ENCODE assay signal across 1 cellular context in the genomic region with DNA sequence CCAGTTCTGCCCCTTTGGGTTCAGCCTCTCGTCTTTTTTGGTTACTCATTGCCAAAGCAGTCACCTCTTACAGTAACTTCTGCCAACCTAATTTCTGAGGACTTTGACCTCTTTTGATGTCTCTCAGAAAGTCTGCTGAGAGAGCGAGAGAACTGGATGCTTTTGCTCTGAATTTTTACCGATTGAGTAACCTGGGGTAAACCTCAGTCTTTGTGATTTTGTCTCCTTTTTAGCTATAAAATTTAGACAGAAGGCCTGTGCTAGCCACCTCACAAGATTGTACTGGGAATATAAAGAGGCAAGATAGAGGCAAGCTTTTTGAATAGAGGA.
TF ChIP-seq lines count a peak whose summit lies in the region.

No MANE protein-coding gene starts in this region.

TF ChIP-seq in HepG2, 621 proteins besides CTCF, POLR2A, EP300 and RAD21 (continued from another document and continues in another):
- TF ChIP-seq, protein P1, sequence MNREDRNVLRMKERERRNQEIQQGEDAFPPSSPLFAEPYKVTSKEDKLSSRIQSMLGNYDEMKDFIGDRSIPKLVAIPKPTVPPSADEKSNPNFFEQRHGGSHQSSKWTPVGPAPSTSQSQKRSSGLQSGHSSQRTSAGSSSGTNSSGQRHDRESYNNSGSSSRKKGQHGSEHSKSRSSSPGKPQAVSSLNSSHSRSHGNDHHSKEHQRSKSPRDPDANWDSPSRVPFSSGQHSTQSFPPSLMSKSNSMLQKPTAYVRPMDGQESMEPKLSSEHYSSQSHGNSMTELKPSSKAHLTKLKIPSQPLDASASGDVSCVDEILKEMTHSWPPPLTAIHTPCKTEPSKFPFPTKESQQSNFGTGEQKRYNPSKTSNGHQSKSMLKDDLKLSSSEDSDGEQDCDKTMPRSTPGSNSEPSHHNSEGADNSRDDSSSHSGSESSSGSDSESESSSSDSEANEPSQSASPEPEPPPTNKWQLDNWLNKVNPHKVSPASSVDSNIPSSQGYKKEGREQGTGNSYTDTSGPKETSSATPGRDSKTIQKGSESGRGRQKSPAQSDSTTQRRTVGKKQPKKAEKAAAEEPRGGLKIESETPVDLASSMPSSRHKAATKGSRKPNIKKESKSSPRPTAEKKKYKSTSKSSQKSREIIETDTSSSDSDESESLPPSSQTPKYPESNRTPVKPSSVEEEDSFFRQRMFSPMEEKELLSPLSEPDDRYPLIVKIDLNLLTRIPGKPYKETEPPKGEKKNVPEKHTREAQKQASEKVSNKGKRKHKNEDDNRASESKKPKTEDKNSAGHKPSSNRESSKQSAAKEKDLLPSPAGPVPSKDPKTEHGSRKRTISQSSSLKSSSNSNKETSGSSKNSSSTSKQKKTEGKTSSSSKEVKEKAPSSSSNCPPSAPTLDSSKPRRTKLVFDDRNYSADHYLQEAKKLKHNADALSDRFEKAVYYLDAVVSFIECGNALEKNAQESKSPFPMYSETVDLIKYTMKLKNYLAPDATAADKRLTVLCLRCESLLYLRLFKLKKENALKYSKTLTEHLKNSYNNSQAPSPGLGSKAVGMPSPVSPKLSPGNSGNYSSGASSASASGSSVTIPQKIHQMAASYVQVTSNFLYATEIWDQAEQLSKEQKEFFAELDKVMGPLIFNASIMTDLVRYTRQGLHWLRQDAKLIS (CRISPR knock-in tag; IDR thresholded peaks at IDR 0.05), result no peak
- TF ChIP-seq, protein P2, sequence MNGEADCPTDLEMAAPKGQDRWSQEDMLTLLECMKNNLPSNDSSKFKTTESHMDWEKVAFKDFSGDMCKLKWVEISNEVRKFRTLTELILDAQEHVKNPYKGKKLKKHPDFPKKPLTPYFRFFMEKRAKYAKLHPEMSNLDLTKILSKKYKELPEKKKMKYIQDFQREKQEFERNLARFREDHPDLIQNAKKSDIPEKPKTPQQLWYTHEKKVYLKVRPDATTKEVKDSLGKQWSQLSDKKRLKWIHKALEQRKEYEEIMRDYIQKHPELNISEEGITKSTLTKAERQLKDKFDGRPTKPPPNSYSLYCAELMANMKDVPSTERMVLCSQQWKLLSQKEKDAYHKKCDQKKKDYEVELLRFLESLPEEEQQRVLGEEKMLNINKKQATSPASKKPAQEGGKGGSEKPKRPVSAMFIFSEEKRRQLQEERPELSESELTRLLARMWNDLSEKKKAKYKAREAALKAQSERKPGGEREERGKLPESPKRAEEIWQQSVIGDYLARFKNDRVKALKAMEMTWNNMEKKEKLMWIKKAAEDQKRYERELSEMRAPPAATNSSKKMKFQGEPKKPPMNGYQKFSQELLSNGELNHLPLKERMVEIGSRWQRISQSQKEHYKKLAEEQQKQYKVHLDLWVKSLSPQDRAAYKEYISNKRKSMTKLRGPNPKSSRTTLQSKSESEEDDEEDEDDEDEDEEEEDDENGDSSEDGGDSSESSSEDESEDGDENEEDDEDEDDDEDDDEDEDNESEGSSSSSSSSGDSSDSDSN (CRISPR knock-in tag; IDR thresholded peaks at IDR 0.05), result no peak
- TF ChIP-seq, protein P3, sequence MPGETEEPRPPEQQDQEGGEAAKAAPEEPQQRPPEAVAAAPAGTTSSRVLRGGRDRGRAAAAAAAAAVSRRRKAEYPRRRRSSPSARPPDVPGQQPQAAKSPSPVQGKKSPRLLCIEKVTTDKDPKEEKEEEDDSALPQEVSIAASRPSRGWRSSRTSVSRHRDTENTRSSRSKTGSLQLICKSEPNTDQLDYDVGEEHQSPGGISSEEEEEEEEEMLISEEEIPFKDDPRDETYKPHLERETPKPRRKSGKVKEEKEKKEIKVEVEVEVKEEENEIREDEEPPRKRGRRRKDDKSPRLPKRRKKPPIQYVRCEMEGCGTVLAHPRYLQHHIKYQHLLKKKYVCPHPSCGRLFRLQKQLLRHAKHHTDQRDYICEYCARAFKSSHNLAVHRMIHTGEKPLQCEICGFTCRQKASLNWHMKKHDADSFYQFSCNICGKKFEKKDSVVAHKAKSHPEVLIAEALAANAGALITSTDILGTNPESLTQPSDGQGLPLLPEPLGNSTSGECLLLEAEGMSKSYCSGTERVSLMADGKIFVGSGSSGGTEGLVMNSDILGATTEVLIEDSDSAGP (CRISPR knock-in tag; IDR thresholded peaks at IDR 0.05; ENCODE audit: borderline replicate concordance), result no peak
- no peak for TF ChIP-seq TMF1 (CRISPR knock-in tag; IDR thresholded peaks at IDR 0.05; ENCODE audit: low read depth)
- TF ChIP-seq POLR2G (IDR thresholded peaks at IDR 0.05; ENCODE audit: low read depth, low read length), result no peak
- no peak for TF ChIP-seq ZBTB7A (CRISPR knock-in tag; IDR thresholded peaks at IDR 0.05)
- TF ChIP-seq, protein P4, sequence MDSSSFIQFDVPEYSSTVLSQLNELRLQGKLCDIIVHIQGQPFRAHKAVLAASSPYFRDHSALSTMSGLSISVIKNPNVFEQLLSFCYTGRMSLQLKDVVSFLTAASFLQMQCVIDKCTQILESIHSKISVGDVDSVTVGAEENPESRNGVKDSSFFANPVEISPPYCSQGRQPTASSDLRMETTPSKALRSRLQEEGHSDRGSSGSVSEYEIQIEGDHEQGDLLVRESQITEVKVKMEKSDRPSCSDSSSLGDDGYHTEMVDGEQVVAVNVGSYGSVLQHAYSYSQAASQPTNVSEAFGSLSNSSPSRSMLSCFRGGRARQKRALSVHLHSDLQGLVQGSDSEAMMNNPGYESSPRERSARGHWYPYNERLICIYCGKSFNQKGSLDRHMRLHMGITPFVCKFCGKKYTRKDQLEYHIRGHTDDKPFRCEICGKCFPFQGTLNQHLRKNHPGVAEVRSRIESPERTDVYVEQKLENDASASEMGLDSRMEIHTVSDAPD (CRISPR knock-in tag; IDR thresholded peaks at IDR 0.05), result peak; percentile 74; the same call in 1 of the 2 replicates
- peak in 1 of 2 experiments; percentile 71; a peak in 1 of 4 replicates for TF ChIP-seq KLF16 (CRISPR knock-in tag; IDR thresholded peaks at IDR 0.05)
- no peak for TF ChIP-seq ZNF790 (CRISPR knock-in tag; IDR thresholded peaks at IDR 0.05; ENCODE audit: borderline replicate concordance)
- no peak for TF ChIP-seq SRSF1 (optimal IDR thresholded peaks at IDR 0.05; ENCODE audit: low read depth, low read length)
- peak; percentile 65; the same call in 1 of the 2 replicates for TF ChIP-seq MEIS1 (CRISPR knock-in tag; IDR thresholded peaks at IDR 0.05; ENCODE audit: borderline replicate concordance)
- no peak for TF ChIP-seq DR1 (CRISPR knock-in tag; IDR thresholded peaks at IDR 0.05)
- peak; percentile 64; the same call in 1 of the 2 replicates for TF ChIP-seq ZNF124 (CRISPR knock-in tag; IDR thresholded peaks at IDR 0.05)
- TF ChIP-seq, protein P5, sequence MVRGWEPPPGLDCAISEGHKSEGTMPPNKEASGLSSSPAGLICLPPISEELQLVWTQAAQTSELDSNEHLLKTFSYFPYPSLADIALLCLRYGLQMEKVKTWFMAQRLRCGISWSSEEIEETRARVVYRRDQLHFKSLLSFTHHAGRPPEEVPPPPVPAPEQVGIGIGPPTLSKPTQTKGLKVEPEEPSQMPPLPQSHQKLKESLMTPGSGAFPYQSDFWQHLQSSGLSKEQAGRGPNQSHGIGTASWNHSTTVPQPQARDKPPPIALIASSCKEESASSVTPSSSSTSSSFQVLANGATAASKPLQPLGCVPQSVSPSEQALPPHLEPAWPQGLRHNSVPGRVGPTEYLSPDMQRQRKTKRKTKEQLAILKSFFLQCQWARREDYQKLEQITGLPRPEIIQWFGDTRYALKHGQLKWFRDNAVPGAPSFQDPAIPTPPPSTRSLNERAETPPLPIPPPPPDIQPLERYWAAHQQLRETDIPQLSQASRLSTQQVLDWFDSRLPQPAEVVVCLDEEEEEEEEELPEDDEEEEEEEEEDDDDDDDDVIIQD (CRISPR knock-in tag; IDR thresholded peaks at IDR 0.05; ENCODE audit: low read depth), result peak; percentile 92
- peak; percentile 85 for TF ChIP-seq CREM (IDR thresholded peaks at IDR 0.05)
- TF ChIP-seq CREM (CRISPR knock-in tag; IDR thresholded peaks at IDR 0.05), result no peak
- no peak for TF ChIP-seq ZNF747 (CRISPR knock-in tag; IDR thresholded peaks at IDR 0.05; ENCODE audit: borderline replicate concordance)
- TF ChIP-seq ZNF569 (CRISPR knock-in tag; IDR thresholded peaks at IDR 0.05; ENCODE audit: borderline replicate concordance), result no peak
- TF ChIP-seq RARG (CRISPR knock-in tag; IDR thresholded peaks at IDR 0.05; ENCODE audit: low read depth), result no peak
- no peak for TF ChIP-seq ZNF678 (CRISPR knock-in tag; IDR thresholded peaks at IDR 0.05)
- TF ChIP-seq, protein P6, sequence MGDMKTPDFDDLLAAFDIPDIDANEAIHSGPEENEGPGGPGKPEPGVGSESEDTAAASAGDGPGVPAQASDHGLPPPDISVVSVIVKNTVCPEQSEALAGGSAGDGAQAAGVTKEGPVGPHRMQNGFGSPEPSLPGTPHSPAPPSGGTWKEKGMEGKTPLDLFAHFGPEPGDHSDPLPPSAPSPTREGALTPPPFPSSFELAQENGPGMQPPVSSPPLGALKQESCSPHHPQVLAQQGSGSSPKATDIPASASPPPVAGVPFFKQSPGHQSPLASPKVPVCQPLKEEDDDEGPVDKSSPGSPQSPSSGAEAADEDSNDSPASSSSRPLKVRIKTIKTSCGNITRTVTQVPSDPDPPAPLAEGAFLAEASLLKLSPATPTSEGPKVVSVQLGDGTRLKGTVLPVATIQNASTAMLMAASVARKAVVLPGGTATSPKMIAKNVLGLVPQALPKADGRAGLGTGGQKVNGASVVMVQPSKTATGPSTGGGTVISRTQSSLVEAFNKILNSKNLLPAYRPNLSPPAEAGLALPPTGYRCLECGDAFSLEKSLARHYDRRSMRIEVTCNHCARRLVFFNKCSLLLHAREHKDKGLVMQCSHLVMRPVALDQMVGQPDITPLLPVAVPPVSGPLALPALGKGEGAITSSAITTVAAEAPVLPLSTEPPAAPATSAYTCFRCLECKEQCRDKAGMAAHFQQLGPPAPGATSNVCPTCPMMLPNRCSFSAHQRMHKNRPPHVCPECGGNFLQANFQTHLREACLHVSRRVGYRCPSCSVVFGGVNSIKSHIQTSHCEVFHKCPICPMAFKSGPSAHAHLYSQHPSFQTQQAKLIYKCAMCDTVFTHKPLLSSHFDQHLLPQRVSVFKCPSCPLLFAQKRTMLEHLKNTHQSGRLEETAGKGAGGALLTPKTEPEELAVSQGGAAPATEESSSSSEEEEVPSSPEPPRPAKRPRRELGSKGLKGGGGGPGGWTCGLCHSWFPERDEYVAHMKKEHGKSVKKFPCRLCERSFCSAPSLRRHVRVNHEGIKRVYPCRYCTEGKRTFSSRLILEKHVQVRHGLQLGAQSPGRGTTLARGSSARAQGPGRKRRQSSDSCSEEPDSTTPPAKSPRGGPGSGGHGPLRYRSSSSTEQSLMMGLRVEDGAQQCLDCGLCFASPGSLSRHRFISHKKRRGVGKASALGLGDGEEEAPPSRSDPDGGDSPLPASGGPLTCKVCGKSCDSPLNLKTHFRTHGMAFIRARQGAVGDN (CRISPR knock-in tag; IDR thresholded peaks at IDR 0.05), result no peak
- no peak for TF ChIP-seq ZNF781 (CRISPR knock-in tag; IDR thresholded peaks at IDR 0.05; ENCODE audit: borderline replicate concordance, not compliant biosample characterization)
- TF ChIP-seq, protein P7, sequence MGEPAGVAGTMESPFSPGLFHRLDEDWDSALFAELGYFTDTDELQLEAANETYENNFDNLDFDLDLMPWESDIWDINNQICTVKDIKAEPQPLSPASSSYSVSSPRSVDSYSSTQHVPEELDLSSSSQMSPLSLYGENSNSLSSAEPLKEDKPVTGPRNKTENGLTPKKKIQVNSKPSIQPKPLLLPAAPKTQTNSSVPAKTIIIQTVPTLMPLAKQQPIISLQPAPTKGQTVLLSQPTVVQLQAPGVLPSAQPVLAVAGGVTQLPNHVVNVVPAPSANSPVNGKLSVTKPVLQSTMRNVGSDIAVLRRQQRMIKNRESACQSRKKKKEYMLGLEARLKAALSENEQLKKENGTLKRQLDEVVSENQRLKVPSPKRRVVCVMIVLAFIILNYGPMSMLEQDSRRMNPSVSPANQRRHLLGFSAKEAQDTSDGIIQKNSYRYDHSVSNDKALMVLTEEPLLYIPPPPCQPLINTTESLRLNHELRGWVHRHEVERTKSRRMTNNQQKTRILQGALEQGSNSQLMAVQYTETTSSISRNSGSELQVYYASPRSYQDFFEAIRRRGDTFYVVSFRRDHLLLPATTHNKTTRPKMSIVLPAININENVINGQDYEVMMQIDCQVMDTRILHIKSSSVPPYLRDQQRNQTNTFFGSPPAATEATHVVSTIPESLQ (CRISPR knock-in tag; conservative IDR thresholded peaks at IDR 0.05), result no peak
- no peak for TF ChIP-seq SRY (CRISPR knock-in tag; IDR thresholded peaks at IDR 0.05)
- no peak for TF ChIP-seq ZNF660 (CRISPR knock-in tag; IDR thresholded peaks at IDR 0.05; ENCODE audit: borderline replicate concordance, low read depth)
- no peak for TF ChIP-seq MBNL3 (CRISPR knock-in tag; conservative IDR thresholded peaks at IDR 0.05)
- 0 out of 2 replicates have a peak, but pooled peaks have one; percentile 71 for TF ChIP-seq NR2F2 (IDR thresholded peaks at IDR 0.05; ENCODE audit: borderline replicate concordance, low read depth)
- TF ChIP-seq HOXA7 (CRISPR knock-in tag; IDR thresholded peaks at IDR 0.05), result no peak
- TF ChIP-seq, protein P8, sequence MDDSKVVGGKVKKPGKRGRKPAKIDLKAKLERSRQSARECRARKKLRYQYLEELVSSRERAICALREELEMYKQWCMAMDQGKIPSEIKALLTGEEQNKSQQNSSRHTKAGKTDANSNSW (CRISPR knock-in tag; IDR thresholded peaks at IDR 0.05; ENCODE audit: borderline replicate concordance), result no peak
- TF ChIP-seq, protein P9, sequence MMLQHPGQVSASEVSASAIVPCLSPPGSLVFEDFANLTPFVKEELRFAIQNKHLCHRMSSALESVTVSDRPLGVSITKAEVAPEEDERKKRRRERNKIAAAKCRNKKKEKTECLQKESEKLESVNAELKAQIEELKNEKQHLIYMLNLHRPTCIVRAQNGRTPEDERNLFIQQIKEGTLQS (CRISPR knock-in tag; IDR thresholded peaks at IDR 0.05), result 0 out of 2 replicates have a peak, but pooled peaks have one; percentile 29
- TF ChIP-seq KDM6A (CRISPR knock-in tag; IDR thresholded peaks at IDR 0.05; ENCODE audit: low read depth), result peak; percentile 97
- TF ChIP-seq ZNF773 (CRISPR knock-in tag; IDR thresholded peaks at IDR 0.05; ENCODE audit: borderline replicate concordance), result no peak
- no peak for TF ChIP-seq ZIK1 (CRISPR knock-in tag; IDR thresholded peaks at IDR 0.05; ENCODE audit: borderline replicate concordance, low read depth)
- no peak for TF ChIP-seq ZNF350 (CRISPR knock-in tag; IDR thresholded peaks at IDR 0.05; ENCODE audit: borderline replicate concordance, low read depth)
- no peak for TF ChIP-seq RNF2 (conservative IDR thresholded peaks at IDR 0.05; ENCODE audit: low read depth)
- no peak for TF ChIP-seq ZNF816 (CRISPR knock-in tag; IDR thresholded peaks at IDR 0.05; ENCODE audit: borderline replicate concordance)
- no peak for TF ChIP-seq ZNF333 (CRISPR knock-in tag; IDR thresholded peaks at IDR 0.05; ENCODE audit: borderline replicate concordance)
- no peak for TF ChIP-seq CREB1 (IDR thresholded peaks at IDR 0.05)
- peak; percentile 71 for TF ChIP-seq CREB1 (CRISPR knock-in tag; IDR thresholded peaks at IDR 0.05)
- no peak for TF ChIP-seq ZNF44 (CRISPR knock-in tag; IDR thresholded peaks at IDR 0.05)
- TF ChIP-seq, protein P10, sequence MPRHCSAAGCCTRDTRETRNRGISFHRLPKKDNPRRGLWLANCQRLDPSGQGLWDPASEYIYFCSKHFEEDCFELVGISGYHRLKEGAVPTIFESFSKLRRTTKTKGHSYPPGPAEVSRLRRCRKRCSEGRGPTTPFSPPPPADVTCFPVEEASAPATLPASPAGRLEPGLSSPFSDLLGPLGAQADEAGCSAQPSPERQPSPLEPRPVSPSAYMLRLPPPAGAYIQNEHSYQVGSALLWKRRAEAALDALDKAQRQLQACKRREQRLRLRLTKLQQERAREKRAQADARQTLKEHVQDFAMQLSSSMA (CRISPR knock-in tag; IDR thresholded peaks at IDR 0.05), result no peak
